Comparison of ENCODE assay signal across 14 cellular contexts in the genomic region with DNA sequence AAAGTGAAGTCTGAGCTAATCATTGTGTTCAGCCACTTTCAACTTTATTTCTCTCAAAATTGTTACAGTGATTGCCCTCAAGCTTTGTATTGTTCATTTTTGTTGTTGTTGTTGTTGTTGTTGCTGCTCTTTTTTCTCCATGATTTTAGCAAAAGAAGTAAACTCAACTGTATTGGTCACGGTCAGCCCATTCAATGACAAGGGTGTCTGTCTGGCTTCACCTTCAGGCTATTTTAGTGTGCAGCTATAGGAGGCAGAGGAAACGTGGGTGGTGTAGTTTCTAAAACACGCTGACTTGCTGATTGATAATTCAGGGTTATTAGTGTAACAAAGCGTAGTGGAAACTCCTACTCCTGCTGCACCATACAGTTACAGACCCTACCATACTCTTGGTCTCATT.
A peak's percentile ranks its signal among the peaks of the same experiment; 100 is the strongest.
DNase-seq lines count a peak whose midpoint lies in the region; ATAC-seq and TF ChIP-seq lines count a peak whose summit lies in the region.
"Had no signal": no experiment of that assay in that cellular context is flagged by ENCODE, and none has a peak within 500 bp of the region (broad histone marks: within the 10 kb centered on the region; RNA-seq: fewer than 3 reads in every experiment).

No MANE protein-coding gene starts in this region.

- H3K27me3 Mint-ChIP-seq in chondrocyte (ENCODE audit: low read depth) = no peaks in the 10 kb centered on the region
- no peaks in the 10 kb centered on the region for H3K27me3 Mint-ChIP-seq in activated naive CD8-positive, alpha-beta T cell treated with anti-CD3 and anti-CD28 coated beads, Interleukin-2, amount 50 U/mL, for 24 hours

- no peak for TF ChIP-seq CTCF in chondrocyte (IDR thresholded peaks at IDR 0.05)
- TF ChIP-seq CTCF in prostate gland (IDR thresholded peaks at IDR 0.05) = no peak
- TF ChIP-seq CTCF in foreskin keratinocyte (conservative IDR thresholded peaks at IDR 0.05) = no peak

- H3K9me3 Mint-ChIP-seq in chondrocyte (ENCODE audit: low read depth) = no peaks in the 10 kb centered on the region
- no peaks in the 10 kb centered on the region for H3K9me3 Mint-ChIP-seq in activated naive CD8-positive, alpha-beta T cell treated with anti-CD3 and anti-CD28 coated beads, Interleukin-2, amount 50 U/mL, for 24 hours

- H3K27ac ChIP-seq in prostate gland (no peak overlapping the region), foreskin keratinocyte (no peak overlapping the region)

- no peak overlapping the region for H3K4me3 Mint-ChIP-seq in chondrocyte (ENCODE audit: unreplicated experiment)
- H3K4me3 Mint-ChIP-seq in activated naive CD8-positive, alpha-beta T cell treated with anti-CD3 and anti-CD28 coated beads, Interleukin-2, amount 50 U/mL, for 24 hours = no peak overlapping the region

- H3K27me3 ChIP-seq in prostate gland (replicated peaks; ENCODE audit: insufficient read depth) = no peaks in the 10 kb centered on the region
- H3K27me3 ChIP-seq in foreskin keratinocyte = no peaks in the 10 kb centered on the region

- intact Hi-C loops in prostate gland (cut with DNase I) = no loop called here

- H3K36me3 Mint-ChIP-seq in chondrocyte (ENCODE audit: low read depth) = peaks cover 2% of the 10 kb centered on the region
- peaks cover 2% of the 10 kb centered on the region for H3K36me3 Mint-ChIP-seq in activated naive CD8-positive, alpha-beta T cell treated with anti-CD3 and anti-CD28 coated beads, Interleukin-2, amount 50 U/mL, for 24 hours (ENCODE audit: low read depth)

- 81% methylated on average over 4 of the region's 4 CpGs for WGBS in prostate gland

- no peaks in the 10 kb centered on the region for H3K4me1 ChIP-seq in prostate gland (replicated peaks)
- no peaks in the 10 kb centered on the region for H3K4me1 ChIP-seq in foreskin keratinocyte

- H3K4me3 ChIP-seq in prostate gland = no peak overlapping the region

- peak overlapping the region; percentile 52 for H3K27ac Mint-ChIP-seq in chondrocyte (ENCODE audit: unreplicated experiment)
- no peak overlapping the region for H3K27ac Mint-ChIP-seq in activated naive CD8-positive, alpha-beta T cell treated with anti-CD3 and anti-CD28 coated beads, Interleukin-2, amount 50 U/mL, for 24 hours

- ATAC-seq in GM18867 (IDR thresholded peaks at IDR 0.05; ENCODE audit: unreplicated experiment) (peak; percentile 95), GM21515 (IDR thresholded peaks at IDR 0.05; ENCODE audit: unreplicated experiment) (peak; percentile 94), HG03095 (IDR thresholded peaks at IDR 0.05; ENCODE audit: unreplicated experiment) (peak; percentile 88), foreskin keratinocyte (no peak)
- ATAC-seq in activated naive CD8-positive, alpha-beta T cell treated with anti-CD3 and anti-CD28 coated beads, Interleukin-2, amount 50 U/mL, for 24 hours = no peak
- ATAC-seq: stimulated activated naive CD8-positive, alpha-beta T cell treated with anti-CD3 and anti-CD28 coated beads, Interleukin-15, Interleukin-2, amounts not matched to agents 100 U/mL and 50 U/mL, for 24 hours had no signal

- H3K4me1 Mint-ChIP-seq in chondrocyte (ENCODE audit: low read depth) = peaks cover 25% of the 10 kb centered on the region
- peaks cover 2% of the 10 kb centered on the region for H3K4me1 Mint-ChIP-seq in activated naive CD8-positive, alpha-beta T cell treated with anti-CD3 and anti-CD28 coated beads, Interleukin-2, amount 50 U/mL, for 24 hours

- no peaks in the 10 kb centered on the region for H3K36me3 ChIP-seq in prostate gland

- H3K9me3 ChIP-seq in prostate gland = no peaks in the 10 kb centered on the region

- no peak for TF ChIP-seq POLR2A in prostate gland (IDR thresholded peaks at IDR 0.05)

- no peak for DNase-seq in chondrocyte (ENCODE audit: low spot score)
- DNase-seq in prostate gland (ENCODE audit: low spot score) = no peak
- no peak for DNase-seq in activated naive CD4-positive, alpha-beta T cell treated with anti-CD3 and anti-CD28 coated beads, Interleukin-2, amount 50 U/mL, for 16 hours
- no peak for DNase-seq in foreskin keratinocyte
- no peak for DNase-seq in activated naive CD8-positive, alpha-beta T cell treated with anti-CD3 and anti-CD28 coated beads, Interleukin-2, amount 50 U/mL, for 24 hours
- DNase-seq: activated effector memory CD4-positive, alpha-beta T cell treated with anti-CD3 and anti-CD28 coated beads, Interleukin-2, amount 50 U/mL, for 16 hours; cortex of kidney; midbrain; NCI-H1092 treated with DMSO at 0.1 percent for 48 hours; small intestine; stimulated activated naive CD8-positive, alpha-beta T cell treated with anti-CD3 and anti-CD28 coated beads, Interleukin-15, Interleukin-2, amounts not matched to agents 100 U/mL and 50 U/mL, for 24 hours had no signal

Comparison
In these comparisons a context has a peak if more than half of its experiments do, and no peak if none do; other contexts are left out.
1. ATAC-seq: peak in GM18867 (single experiment), GM21515 (single experiment) and HG03095 (single experiment); none in foreskin keratinocyte (single experiment) and activated naive CD8-positive, alpha-beta T cell treated with anti-CD3 and anti-CD28 coated beads, Interleukin-2, amount 50 U/mL, for 24 hours (single experiment).